Comparison of ENCODE assay signal across 8 cellular contexts in genomic region chr22:45502215-45503070, GRCh38. TPM values are rescaled to one million over a fixed set of nuclear protein-coding genes. Genes with fewer than 3 reads are reported as not detected.
DNase-seq lines count a peak whose midpoint lies in the region; ATAC-seq and TF ChIP-seq lines count a peak whose summit lies in the region.

Gene FBLN1 (plus strand): TSS chr22:45502883. CDS start chr22:45502986, 103 bp downstream.

- H3K27ac ChIP-seq in dorsolateral prefrontal cortex (peak within 1 kb of the TSS in 28 of 59 donors; percentile 3 to 79 (median 57)), tibial nerve (peak within 1 kb of the TSS; percentile 12 to 82 (median 74))

- no peaks in the 10 kb centered on the region for H3K4me1 Mint-ChIP-seq in memory B cell

- H3K36me3 Mint-ChIP-seq in memory B cell: no peaks in the 10 kb centered on the region

- peak; percentile 22; the same call in 1 of the 2 replicates for TF ChIP-seq CTCF in BE2C (IDR thresholded peaks at IDR 0.05; ENCODE audit: low read depth, low read length)
- TF ChIP-seq CTCF in dorsolateral prefrontal cortex (IDR thresholded peaks at IDR 0.05 in 54 of 56, conservative IDR thresholded peaks at IDR 0.05 in 2 of 56; ENCODE audit: low read depth in 1 of 56, partially characterized antibody in 56 of 56): peak in 9 of 56 donors; percentile 6 to 24 (median 16)
- no peak for TF ChIP-seq CTCF in tibial nerve (IDR thresholded peaks at IDR 0.05)

- no peak within 1 kb of the TSS for H3K27ac Mint-ChIP-seq in memory B cell

- TF ChIP-seq EP300 in tibial nerve (IDR thresholded peaks at IDR 0.05): no peak

- DNase-seq in BE2C (peak; percentile 73), M059J (ENCODE audit: low read depth) (peak; percentile 37), dorsolateral prefrontal cortex (no peak), memory B cell (ENCODE audit: low spot score in 2 of 2) (no peak), tibial nerve (ENCODE audit: low spot score in 2 of 2) (peak in 1 of 2 donors; percentile 37), NCI-H1694 (lab: John Stamatoyannopoulos, UW) (no peak)

- H3K27me3 ChIP-seq in BE2C (no peaks in the 10 kb centered on the region), dorsolateral prefrontal cortex (peaks cover 0 to 59% (median 22%) of the 10 kb centered on the region in 45 donors), tibial nerve (peaks cover 0 to 46% of the 10 kb centered on the region in 2 donors)

- H3K4me3 Mint-ChIP-seq in memory B cell: peak within 1 kb of the TSS; percentile 37

- H3K4me3 ChIP-seq in BE2C (ENCODE audit: low read depth, low read length) (peak within 1 kb of the TSS; percentile 59), dorsolateral prefrontal cortex (peak within 1 kb of the TSS in 55 of 59 donors; percentile 4 to 63 (median 42)), tibial nerve (peak within 1 kb of the TSS; percentile 38 to 64 (median 40))

- 6 to 8% methylated on average over 29 to 57 of the region's 91 CpGs for WGBS in tibial nerve, 2 donors

- no peak for ATAC-seq in memory B cell (ENCODE audit: low read depth)
- no peak for ATAC-seq in HG03457 (IDR thresholded peaks at IDR 0.05; ENCODE audit: unreplicated experiment)
- no peak for ATAC-seq in HG03097 (IDR thresholded peaks at IDR 0.05; ENCODE audit: low FRiP score, unreplicated experiment)

- no peak for TF ChIP-seq POLR2A in tibial nerve (IDR thresholded peaks at IDR 0.05)

- no peaks in the 10 kb centered on the region for H3K9me3 ChIP-seq in BE2C
- no peaks in the 10 kb centered on the region for H3K9me3 ChIP-seq in tibial nerve

- intact Hi-C loops in dorsolateral prefrontal cortex (cut with DNase I): no loop called here

- H3K27me3 Mint-ChIP-seq in memory B cell: peaks cover 17% of the 10 kb centered on the region

- H3K4me1 ChIP-seq in BE2C: no peaks in the 10 kb centered on the region
- peaks cover 0 to 40% (median 8%) of the 10 kb centered on the region in 4 donors for H3K4me1 ChIP-seq in tibial nerve

- H3K36me3 ChIP-seq in BE2C (no peaks in the 10 kb centered on the region), tibial nerve (no peaks in the 10 kb centered on the region)

- no peaks in the 10 kb centered on the region for H3K9me3 Mint-ChIP-seq in memory B cell

RNA-seq across cellular contexts. Expression of gene FBLN1, which starts in this region (rescaled TPM):
- 10.3 TPM for polyA plus RNA-seq in BE2C (2012; ENCODE audit: insufficient read depth, insufficient read length, low read depth)
- total RNA-seq in M059J (2014; rRNA removed; shearing (Covaris generic)): 23.9 and 34.9 TPM in 2 replicates
- total RNA-seq in dorsolateral prefrontal cortex: 10 to 100 TPM; 11.8 to 74.6 (median 26.0) TPM
- total RNA-seq in tibial nerve: 1,000 to 10,000 TPM in 1 of 4 donors, 100 to 1,000 TPM in 3; 172 to 1,145 (median 351) TPM

Comparison
In these comparisons a context has a peak if more than half of its experiments do, and no peak if none do; other contexts are left out.
1. DNase-seq: peak in BE2C (single experiment) and M059J (single experiment); none in dorsolateral prefrontal cortex (0 of 10), memory B cell (0 of 2) and NCI-H1694 (single experiment).
2. Peak in every context shown above with its lines, with median percentiles within 50 percentile points of each other: H3K4me3 ChIP-seq.